1 cellular context compared by ENCODE assay signal in genomic region chr16:77677129-77677528, GRCh38.
TF ChIP-seq lines count a peak whose summit lies in the region.

No MANE protein-coding gene starts in this region.

TF ChIP-seq in GM23338, 12 proteins besides CTCF, POLR2A, EP300 and RAD21 (continued from another document):
- TF ChIP-seq ZNF462 (CRISPR knock-in tag; IDR thresholded peaks at IDR 0.05) = no peak
- TF ChIP-seq ETS1 (IDR thresholded peaks at IDR 0.05) = no peak
- TF ChIP-seq POLR2AphosphoS5 (IDR thresholded peaks at IDR 0.05; ENCODE audit: low read depth) = no peak
- no peak for TF ChIP-seq REST (IDR thresholded peaks at IDR 0.05; ENCODE audit: unreplicated experiment)
- TF ChIP-seq JUNB (IDR thresholded peaks at IDR 0.05; ENCODE audit: unreplicated experiment) = no peak
- no peak for TF ChIP-seq EZH2 (IDR thresholded peaks at IDR 0.05; ENCODE audit: low read depth, unreplicated experiment)
- no peak for TF ChIP-seq ZNF331 (CRISPR knock-in tag; IDR thresholded peaks at IDR 0.05; ENCODE audit: low read depth)
- TF ChIP-seq CREB1 (CRISPR knock-in tag; IDR thresholded peaks at IDR 0.05; ENCODE audit: low read depth) = no peak
- no peak for TF ChIP-seq EZH2phosphoT487 (IDR thresholded peaks at IDR 0.05; ENCODE audit: unreplicated experiment)
